In genomic region chr3:11844891-11845290, GRCh38 we compare ENCODE assay signal across 12 cellular contexts. TPM values are rescaled to one million over a fixed set of nuclear protein-coding genes. Genes with fewer than 3 reads are reported as not detected.
DNase-seq lines count a peak whose midpoint lies in the region; ATAC-seq and TF ChIP-seq lines count a peak whose summit lies in the region.
"Had no signal": no experiment of that assay in that cellular context is flagged by ENCODE, and none has a peak within 500 bp of the region (broad histone marks: within the 10 kb centered on the region; RNA-seq: fewer than 3 reads in every experiment).

No MANE protein-coding gene starts in this region.

- in situ Hi-C loops in KBM-7 (cut with MboI; ENCODE audit: low pct_unique_long_range_greater_than_20kb, low sequenced_read_pairs), result no loop called here

- TF ChIP-seq CTCF in DND-41 (IDR thresholded peaks at IDR 0.05; ENCODE audit: borderline replicate concordance, extremely low read depth, low read length, poor library complexity, severe bottlenecking), result no peak
- no peak for TF ChIP-seq CTCF in KMS-11 (conservative IDR thresholded peaks at IDR 0.05; ENCODE audit: low read depth, low read length)
- TF ChIP-seq CTCF in brain (conservative IDR thresholded peaks at IDR 0.05), result no peak
- TF ChIP-seq CTCF in neural crest cell (conservative IDR thresholded peaks at IDR 0.05), result no peak

- ATAC-seq in DND-41 (ENCODE audit: insufficient read depth, low read depth) (no peak), HG03521 (IDR thresholded peaks at IDR 0.05; ENCODE audit: unreplicated experiment) (no peak), GM21825 (IDR thresholded peaks at IDR 0.05; ENCODE audit: unreplicated experiment) (no peak)

- peaks cover 9% of the 10 kb centered on the region for H3K9me3 ChIP-seq in DND-41 (ENCODE audit: insufficient read depth, low read length, severe bottlenecking)
- H3K9me3 ChIP-seq: Peyer's patch had no signal

- H3K27ac Mint-ChIP-seq in brain, result peak overlapping the region; percentile 5 to 97 (median 93)
- peak overlapping the region; percentile 0 for H3K27ac Mint-ChIP-seq in neural crest cell (ENCODE audit: unreplicated experiment)

- H2AFZ ChIP-seq in DND-41 (ENCODE audit: low read depth, low read length) (no peak overlapping the region), KMS-11 (ENCODE audit: low read depth) (no peak overlapping the region)

- DNase-seq in DND-41 (no peak), neural crest cell (ENCODE audit: low read depth, low spot score) (no peak), KBM-7 (no peak)
- DNase-seq in effector CD8-positive, alpha-beta T cell (lab: John Stamatoyannopoulos, UW), result no peak
- DNase-seq: activated CD4-positive, CD25-positive, alpha-beta regulatory T cell; NCI-H2029; Peyer's patch; retina had no signal

- H3K4me2 ChIP-seq in DND-41 (ENCODE audit: insufficient read depth, low read length) (peak overlapping the region; percentile 64), KMS-11 (peak overlapping the region; percentile 82; the same call in 1 of the 2 replicates)

- peaks cover 25% of the 10 kb centered on the region for H3K79me2 ChIP-seq in DND-41 (ENCODE audit: insufficient read depth, low read length)
- peaks cover 12% of the 10 kb centered on the region; the same call in 1 of the 2 replicates for H3K79me2 ChIP-seq in KMS-11 (ENCODE audit: insufficient read depth, low read depth)

- peak overlapping the region; percentile 23; the same call in 1 of the 2 replicates for H3K9ac ChIP-seq in DND-41 (ENCODE audit: low read depth, low read length)
- H3K9ac ChIP-seq in KMS-11, result no peak overlapping the region; the same call in 1 of the 2 replicates

- H3K4me3 ChIP-seq in DND-41 (ENCODE audit: low read depth in 1 of 2, low read length in 2 of 2), result peak overlapping the region in 1 of 2 experiments; percentile 77; a peak in 1 of 4 replicates
- no peak overlapping the region for H3K4me3 ChIP-seq in KMS-11 (IDR thresholded peaks at IDR 0.05; ENCODE audit: insufficient read depth, low read depth, low read length)

- no peak overlapping the region for H3K27ac ChIP-seq in DND-41 (ENCODE audit: low read length)
- H3K27ac ChIP-seq in KMS-11, result no peak overlapping the region

- H3K27me3 ChIP-seq in DND-41 (ENCODE audit: insufficient read depth, low read length, poor library complexity) (no peaks in the 10 kb centered on the region), KMS-11 (ENCODE audit: insufficient read depth, low read depth) (no peaks in the 10 kb centered on the region)
- H3K27me3 ChIP-seq: Peyer's patch had no signal

- H3K4me3 Mint-ChIP-seq in brain (peak overlapping the region; percentile 95 to 99 (median 98)), neural crest cell (peak overlapping the region; percentile 97)

- peaks cover 29% of the 10 kb centered on the region for H3K4me1 ChIP-seq in DND-41 (ENCODE audit: insufficient read depth, low read length)
- peaks cover 16% of the 10 kb centered on the region for H3K4me1 ChIP-seq in KMS-11 (ENCODE audit: low read depth, poor library complexity, severe bottlenecking)

- H3K4me1 Mint-ChIP-seq in brain, result peaks cover 36% of the 10 kb centered on the region
- H3K4me1 Mint-ChIP-seq in neural crest cell, result peaks cover 25% of the 10 kb centered on the region

- 0 out of 2 replicates have a peak, but pooled peaks cover 4% of the 10 kb centered on the region for H4K20me1 ChIP-seq in DND-41 (ENCODE audit: insufficient read depth, low read length)
- no peaks in the 10 kb centered on the region for H4K20me1 ChIP-seq in KMS-11 (ENCODE audit: insufficient read depth)

- no peaks in the 10 kb centered on the region for H3K9me3 Mint-ChIP-seq in brain
- no peaks in the 10 kb centered on the region for H3K9me3 Mint-ChIP-seq in neural crest cell

- H3K36me3 ChIP-seq in DND-41 (ENCODE audit: insufficient read depth, low read length) (peaks cover 51% of the 10 kb centered on the region), KMS-11 (ENCODE audit: insufficient read depth) (no peaks in the 10 kb centered on the region)

- H3K27me3 Mint-ChIP-seq in brain (peaks cover 4% of the 10 kb centered on the region), neural crest cell (ENCODE audit: low read depth) (peaks cover 14% of the 10 kb centered on the region)

- H3K36me3 Mint-ChIP-seq in brain (peaks cover 35% of the 10 kb centered on the region), neural crest cell (ENCODE audit: low read depth) (peaks cover 14% of the 10 kb centered on the region)

RNA-seq across cellular contexts. Expression of gene TAMM41, which starts 1.8 kb away (rescaled TPM):
- polyA plus RNA-seq in brain (ENCODE audit: insufficient read depth, low read depth, low replicate concordance), result 10.6 TPM
- 23.6 and 24.5 TPM in 2 replicates for total RNA-seq in neural crest cell
